Comparison of ENCODE assay signal across 2 cellular contexts in the genomic region with DNA sequence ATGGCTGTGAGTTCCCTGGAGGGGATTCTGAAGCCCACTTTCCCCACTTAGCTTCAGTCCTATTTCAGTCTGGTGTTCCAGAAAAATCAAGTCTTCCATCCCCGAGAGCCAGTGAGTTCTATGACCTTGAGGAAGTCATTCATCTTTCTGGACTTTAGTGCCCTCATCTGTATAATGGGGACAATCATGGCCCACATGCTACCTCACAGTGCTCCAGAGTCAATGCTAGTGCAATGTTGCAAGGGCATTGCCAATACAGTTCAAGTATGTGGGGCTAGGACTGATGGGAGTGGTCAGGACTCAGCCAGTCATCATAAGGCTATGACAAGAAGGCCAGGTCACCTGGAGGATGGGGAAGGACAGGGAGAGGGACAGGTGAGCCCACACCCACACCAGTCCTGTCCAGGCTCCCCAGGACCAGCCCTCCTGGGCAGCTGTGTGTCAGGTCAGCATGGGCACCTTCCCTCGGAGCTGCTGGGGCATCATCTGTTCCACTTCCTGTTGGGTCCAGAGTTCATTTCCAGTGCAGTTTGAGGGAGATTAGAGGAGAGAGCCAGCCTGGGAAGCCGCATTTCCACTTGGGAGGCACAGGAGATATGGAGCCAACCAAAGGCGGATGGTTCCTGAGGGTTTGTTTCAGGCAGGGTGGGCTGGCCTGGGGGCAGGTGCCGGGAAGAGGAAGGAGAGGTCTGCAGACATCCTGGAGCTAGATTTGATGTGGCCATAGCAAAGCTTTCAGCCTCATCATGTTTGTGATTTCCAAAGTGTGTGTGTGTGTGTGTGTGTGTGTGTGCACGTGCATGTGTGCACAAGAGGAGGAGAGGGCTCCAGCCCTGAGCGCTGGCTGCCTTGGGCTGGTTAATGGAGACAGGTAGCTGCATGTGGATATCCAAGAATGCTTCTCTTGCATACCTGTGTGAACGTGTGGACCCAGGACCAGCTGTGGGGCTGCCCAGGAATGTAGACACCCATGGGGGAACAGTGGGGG.
A peak's percentile ranks its signal among the peaks of the same experiment; 100 is the strongest.
TF ChIP-seq lines count a peak whose summit lies in the region.

No MANE protein-coding gene starts in this region.

TF ChIP-seq in IMR-90, 13 proteins besides CTCF, POLR2A, EP300 and RAD21:
- TF ChIP-seq BHLHE40 (IDR thresholded peaks at IDR 0.05; ENCODE audit: low read depth, low read length) (no peak), RCOR1 (IDR thresholded peaks at IDR 0.05; ENCODE audit: insufficient replicate concordance, low read length) (no peak), MXI1 (IDR thresholded peaks at IDR 0.05; ENCODE audit: borderline replicate concordance, low read depth, low read length) (no peak), MAFK (IDR thresholded peaks at IDR 0.05; ENCODE audit: low read depth, low read length) (no peak), MAZ (IDR thresholded peaks at IDR 0.05; ENCODE audit: borderline replicate concordance, low read depth, low read length) (no peak), NFE2L2 (IDR thresholded peaks at IDR 0.05; ENCODE audit: low read depth, low read length) (no peak), CHD1 (IDR thresholded peaks at IDR 0.05; ENCODE audit: low read depth, low read length) (no peak), FOS (IDR thresholded peaks at IDR 0.05; ENCODE audit: low read depth, low read length) (no peak), CEBPB (IDR thresholded peaks at IDR 0.05; ENCODE audit: low read depth, low read length) (no peak), ELK1 (IDR thresholded peaks at IDR 0.05; ENCODE audit: borderline replicate concordance, low read depth, low read length) (no peak), RFX5 (IDR thresholded peaks at IDR 0.05; ENCODE audit: low read depth, low read length) (no peak), SMC3 (IDR thresholded peaks at IDR 0.05; ENCODE audit: low read depth, low read length) (no peak)
- TF ChIP-seq, protein P1, sequence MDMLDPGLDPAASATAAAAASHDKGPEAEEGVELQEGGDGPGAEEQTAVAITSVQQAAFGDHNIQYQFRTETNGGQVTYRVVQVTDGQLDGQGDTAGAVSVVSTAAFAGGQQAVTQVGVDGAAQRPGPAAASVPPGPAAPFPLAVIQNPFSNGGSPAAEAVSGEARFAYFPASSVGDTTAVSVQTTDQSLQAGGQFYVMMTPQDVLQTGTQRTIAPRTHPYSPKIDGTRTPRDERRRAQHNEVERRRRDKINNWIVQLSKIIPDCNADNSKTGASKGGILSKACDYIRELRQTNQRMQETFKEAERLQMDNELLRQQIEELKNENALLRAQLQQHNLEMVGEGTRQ (IDR thresholded peaks at IDR 0.05; ENCODE audit: low read depth, low read length): no peak

TF ChIP-seq in HepG2, 621 proteins besides CTCF, POLR2A, EP300 and RAD21 (continues in another document):
- TF ChIP-seq ZGPAT (CRISPR knock-in tag; IDR thresholded peaks at IDR 0.05): no peak
- TF ChIP-seq ZNF569 (CRISPR knock-in tag; IDR thresholded peaks at IDR 0.05; ENCODE audit: borderline replicate concordance): no peak
- 0 out of 2 replicates have a peak, but pooled peaks have one; percentile 48 for TF ChIP-seq HNRNPL (IDR thresholded peaks at IDR 0.05; ENCODE audit: low read depth, low read length)
- no peak for TF ChIP-seq NFIC (IDR thresholded peaks at IDR 0.05; ENCODE audit: low read length)
- TF ChIP-seq, protein P2, sequence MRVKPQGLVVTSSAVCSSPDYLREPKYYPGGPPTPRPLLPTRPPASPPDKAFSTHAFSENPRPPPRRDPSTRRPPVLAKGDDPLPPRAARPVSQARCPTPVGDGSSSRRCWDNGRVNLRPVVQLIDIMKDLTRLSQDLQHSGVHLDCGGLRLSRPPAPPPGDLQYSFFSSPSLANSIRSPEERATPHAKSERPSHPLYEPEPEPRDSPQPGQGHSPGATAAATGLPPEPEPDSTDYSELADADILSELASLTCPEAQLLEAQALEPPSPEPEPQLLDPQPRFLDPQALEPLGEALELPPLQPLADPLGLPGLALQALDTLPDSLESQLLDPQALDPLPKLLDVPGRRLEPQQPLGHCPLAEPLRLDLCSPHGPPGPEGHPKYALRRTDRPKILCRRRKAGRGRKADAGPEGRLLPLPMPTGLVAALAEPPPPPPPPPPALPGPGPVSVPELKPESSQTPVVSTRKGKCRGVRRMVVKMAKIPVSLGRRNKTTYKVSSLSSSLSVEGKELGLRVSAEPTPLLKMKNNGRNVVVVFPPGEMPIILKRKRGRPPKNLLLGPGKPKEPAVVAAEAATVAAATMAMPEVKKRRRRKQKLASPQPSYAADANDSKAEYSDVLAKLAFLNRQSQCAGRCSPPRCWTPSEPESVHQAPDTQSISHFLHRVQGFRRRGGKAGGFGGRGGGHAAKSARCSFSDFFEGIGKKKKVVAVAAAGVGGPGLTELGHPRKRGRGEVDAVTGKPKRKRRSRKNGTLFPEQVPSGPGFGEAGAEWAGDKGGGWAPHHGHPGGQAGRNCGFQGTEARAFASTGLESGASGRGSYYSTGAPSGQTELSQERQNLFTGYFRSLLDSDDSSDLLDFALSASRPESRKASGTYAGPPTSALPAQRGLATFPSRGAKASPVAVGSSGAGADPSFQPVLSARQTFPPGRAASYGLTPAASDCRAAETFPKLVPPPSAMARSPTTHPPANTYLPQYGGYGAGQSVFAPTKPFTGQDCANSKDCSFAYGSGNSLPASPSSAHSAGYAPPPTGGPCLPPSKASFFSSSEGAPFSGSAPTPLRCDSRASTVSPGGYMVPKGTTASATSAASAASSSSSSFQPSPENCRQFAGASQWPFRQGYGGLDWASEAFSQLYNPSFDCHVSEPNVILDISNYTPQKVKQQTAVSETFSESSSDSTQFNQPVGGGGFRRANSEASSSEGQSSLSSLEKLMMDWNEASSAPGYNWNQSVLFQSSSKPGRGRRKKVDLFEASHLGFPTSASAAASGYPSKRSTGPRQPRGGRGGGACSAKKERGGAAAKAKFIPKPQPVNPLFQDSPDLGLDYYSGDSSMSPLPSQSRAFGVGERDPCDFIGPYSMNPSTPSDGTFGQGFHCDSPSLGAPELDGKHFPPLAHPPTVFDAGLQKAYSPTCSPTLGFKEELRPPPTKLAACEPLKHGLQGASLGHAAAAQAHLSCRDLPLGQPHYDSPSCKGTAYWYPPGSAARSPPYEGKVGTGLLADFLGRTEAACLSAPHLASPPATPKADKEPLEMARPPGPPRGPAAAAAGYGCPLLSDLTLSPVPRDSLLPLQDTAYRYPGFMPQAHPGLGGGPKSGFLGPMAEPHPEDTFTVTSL (CRISPR knock-in tag; IDR thresholded peaks at IDR 0.05; ENCODE audit: borderline replicate concordance): no peak
- peak; percentile 60 for TF ChIP-seq GATAD2A (CRISPR knock-in tag; IDR thresholded peaks at IDR 0.05)
- no peak for TF ChIP-seq MBNL3 (CRISPR knock-in tag; conservative IDR thresholded peaks at IDR 0.05)
- TF ChIP-seq MTA1 (CRISPR knock-in tag; IDR thresholded peaks at IDR 0.05; ENCODE audit: borderline replicate concordance): peak; percentile 29; the same call in 1 of the 2 replicates
- no peak for TF ChIP-seq JARID2 (CRISPR knock-in tag; IDR thresholded peaks at IDR 0.05; ENCODE audit: insufficient replicate concordance)
- no peak for TF ChIP-seq PAX8 (CRISPR knock-in tag; IDR thresholded peaks at IDR 0.05; ENCODE audit: borderline replicate concordance)
- TF ChIP-seq POLR2AphosphoS5 (IDR thresholded peaks at IDR 0.05; ENCODE audit: low read depth, low read length): no peak
- no peak for TF ChIP-seq ZNF878 (CRISPR knock-in tag; IDR thresholded peaks at IDR 0.05)
- peak; percentile 52 for TF ChIP-seq ZNF687 (CRISPR knock-in tag; IDR thresholded peaks at IDR 0.05)
- no peak for TF ChIP-seq KDM3A (CRISPR knock-in tag; IDR thresholded peaks at IDR 0.05; ENCODE audit: low read depth)
- TF ChIP-seq ZBTB42 (CRISPR knock-in tag; IDR thresholded peaks at IDR 0.05): no peak
- no peak for TF ChIP-seq KAT2B (IDR thresholded peaks at IDR 0.05; ENCODE audit: borderline replicate concordance, low read depth, low read length)
- TF ChIP-seq SNRNP70 (IDR thresholded peaks at IDR 0.05; ENCODE audit: low read depth, low read length): no peak
- TF ChIP-seq ZNF598 (CRISPR knock-in tag; IDR thresholded peaks at IDR 0.05; ENCODE audit: borderline replicate concordance): no peak
- TF ChIP-seq ZFP36L1 (CRISPR knock-in tag; IDR thresholded peaks at IDR 0.05): no peak
- TF ChIP-seq HMG20B (CRISPR knock-in tag; conservative IDR thresholded peaks at IDR 0.05): no peak
- no peak for TF ChIP-seq CBFB (CRISPR knock-in tag; IDR thresholded peaks at IDR 0.05)
- TF ChIP-seq ZNF430 (CRISPR knock-in tag; IDR thresholded peaks at IDR 0.05): no peak
- TF ChIP-seq, protein P3, sequence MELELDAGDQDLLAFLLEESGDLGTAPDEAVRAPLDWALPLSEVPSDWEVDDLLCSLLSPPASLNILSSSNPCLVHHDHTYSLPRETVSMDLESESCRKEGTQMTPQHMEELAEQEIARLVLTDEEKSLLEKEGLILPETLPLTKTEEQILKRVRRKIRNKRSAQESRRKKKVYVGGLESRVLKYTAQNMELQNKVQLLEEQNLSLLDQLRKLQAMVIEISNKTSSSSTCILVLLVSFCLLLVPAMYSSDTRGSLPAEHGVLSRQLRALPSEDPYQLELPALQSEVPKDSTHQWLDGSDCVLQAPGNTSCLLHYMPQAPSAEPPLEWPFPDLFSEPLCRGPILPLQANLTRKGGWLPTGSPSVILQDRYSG (CRISPR knock-in tag; IDR thresholded peaks at IDR 0.05): no peak
- TF ChIP-seq ZNF317 (CRISPR knock-in tag; IDR thresholded peaks at IDR 0.05): peak; percentile 64; the same call in 1 of the 2 replicates
- TF ChIP-seq, protein P4, sequence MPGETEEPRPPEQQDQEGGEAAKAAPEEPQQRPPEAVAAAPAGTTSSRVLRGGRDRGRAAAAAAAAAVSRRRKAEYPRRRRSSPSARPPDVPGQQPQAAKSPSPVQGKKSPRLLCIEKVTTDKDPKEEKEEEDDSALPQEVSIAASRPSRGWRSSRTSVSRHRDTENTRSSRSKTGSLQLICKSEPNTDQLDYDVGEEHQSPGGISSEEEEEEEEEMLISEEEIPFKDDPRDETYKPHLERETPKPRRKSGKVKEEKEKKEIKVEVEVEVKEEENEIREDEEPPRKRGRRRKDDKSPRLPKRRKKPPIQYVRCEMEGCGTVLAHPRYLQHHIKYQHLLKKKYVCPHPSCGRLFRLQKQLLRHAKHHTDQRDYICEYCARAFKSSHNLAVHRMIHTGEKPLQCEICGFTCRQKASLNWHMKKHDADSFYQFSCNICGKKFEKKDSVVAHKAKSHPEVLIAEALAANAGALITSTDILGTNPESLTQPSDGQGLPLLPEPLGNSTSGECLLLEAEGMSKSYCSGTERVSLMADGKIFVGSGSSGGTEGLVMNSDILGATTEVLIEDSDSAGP (CRISPR knock-in tag; IDR thresholded peaks at IDR 0.05; ENCODE audit: borderline replicate concordance): peak; percentile 37; the same call in 1 of the 2 replicates
- TF ChIP-seq HCFC1 (IDR thresholded peaks at IDR 0.05; ENCODE audit: low read depth, low read length): no peak
- peak; percentile 70 for TF ChIP-seq GABPB1 (CRISPR knock-in tag; IDR thresholded peaks at IDR 0.05)
- no peak for TF ChIP-seq SOX6 (IDR thresholded peaks at IDR 0.05)
- TF ChIP-seq SOX6 (CRISPR knock-in tag; IDR thresholded peaks at IDR 0.05): no peak
- no peak for TF ChIP-seq GABPA (IDR thresholded peaks at IDR 0.05; ENCODE audit: low read depth, low read length)
- TF ChIP-seq GABPA (CRISPR knock-in tag; IDR thresholded peaks at IDR 0.05; ENCODE audit: low read depth): peak; percentile 67
- no peak for TF ChIP-seq LBX2 (CRISPR knock-in tag; IDR thresholded peaks at IDR 0.05; ENCODE audit: borderline replicate concordance)
- TF ChIP-seq, protein P5, sequence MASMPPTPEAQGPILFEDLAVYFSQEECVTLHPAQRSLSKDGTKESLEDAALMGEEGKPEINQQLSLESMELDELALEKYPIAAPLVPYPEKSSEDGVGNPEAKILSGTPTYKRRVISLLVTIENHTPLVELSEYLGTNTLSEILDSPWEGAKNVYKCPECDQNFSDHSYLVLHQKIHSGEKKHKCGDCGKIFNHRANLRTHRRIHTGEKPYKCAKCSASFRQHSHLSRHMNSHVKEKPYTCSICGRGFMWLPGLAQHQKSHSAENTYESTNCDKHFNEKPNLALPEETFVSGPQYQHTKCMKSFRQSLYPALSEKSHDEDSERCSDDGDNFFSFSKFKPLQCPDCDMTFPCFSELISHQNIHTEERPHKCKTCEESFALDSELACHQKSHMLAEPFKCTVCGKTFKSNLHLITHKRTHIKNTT (CRISPR knock-in tag; IDR thresholded peaks at IDR 0.05): no peak
- no peak for TF ChIP-seq MATR3 (CRISPR knock-in tag; IDR thresholded peaks at IDR 0.05)
- TF ChIP-seq MZF1 (CRISPR knock-in tag; IDR thresholded peaks at IDR 0.05; ENCODE audit: borderline replicate concordance): no peak
- TF ChIP-seq ZNF672 (CRISPR knock-in tag; IDR thresholded peaks at IDR 0.05): no peak
- no peak for TF ChIP-seq ZNF20 (CRISPR knock-in tag; IDR thresholded peaks at IDR 0.05)
- no peak for TF ChIP-seq LCORL (IDR thresholded peaks at IDR 0.05)
- TF ChIP-seq LCORL (CRISPR knock-in tag; IDR thresholded peaks at IDR 0.05): no peak
